Comparison of ENCODE assay signal across 10 cellular contexts in the genomic region with DNA sequence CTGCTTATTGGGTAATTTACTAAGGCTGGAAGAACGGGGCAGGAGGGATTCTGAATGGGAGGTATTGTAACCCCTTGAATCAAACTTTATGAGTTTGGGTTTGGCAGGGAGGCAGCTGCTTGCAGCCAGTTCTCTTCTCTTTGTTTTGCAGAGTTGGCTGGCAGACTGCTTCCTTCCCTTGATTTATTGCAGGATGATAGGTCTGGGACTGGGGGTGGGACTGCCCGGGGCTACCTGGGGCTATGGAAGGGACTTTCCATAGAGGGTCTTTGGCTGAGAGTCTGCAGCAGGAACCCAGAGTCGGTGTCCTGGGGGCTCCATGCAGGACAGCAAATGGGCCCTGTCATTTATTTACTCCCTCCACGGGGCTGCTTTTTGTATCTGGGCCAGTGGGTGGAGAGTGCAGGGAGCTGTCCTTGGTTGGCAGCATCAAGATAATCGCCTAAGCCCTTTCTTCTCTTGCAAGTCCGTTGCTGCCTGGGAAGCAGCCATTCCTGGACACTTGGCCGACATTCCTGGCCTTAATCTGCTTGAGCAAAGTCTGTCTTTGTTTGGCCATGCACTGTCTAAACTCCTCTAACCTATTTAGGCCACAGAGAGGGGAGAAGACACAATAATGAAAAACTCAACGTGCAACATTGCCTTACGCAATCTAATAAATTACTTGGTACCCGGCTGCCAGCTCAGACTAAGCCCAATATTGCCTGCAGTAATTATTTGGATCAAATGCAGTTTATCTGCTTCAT.
DNase-seq lines count a peak whose midpoint lies in the region; ATAC-seq, FAIRE-seq and TF ChIP-seq lines count a peak whose summit lies in the region.
"Had no signal": no experiment of that assay in that cellular context is flagged by ENCODE, and none has a peak within 500 bp of the region (broad histone marks: within the 10 kb centered on the region; RNA-seq: fewer than 3 reads in every experiment).

No MANE protein-coding gene starts in this region.

- H3K4me1 ChIP-seq in astrocyte (ENCODE audit: insufficient read depth, low read length) = peaks cover 14% of the 10 kb centered on the region

- H3K27me3 ChIP-seq in AG04450 (ENCODE audit: control insufficient read depth, insufficient read depth, low read length) = peaks cover 4% of the 10 kb centered on the region
- H3K27me3 ChIP-seq in astrocyte (ENCODE audit: insufficient read depth, low read length) = no peaks in the 10 kb centered on the region

- POLR2A ChIA-PET in AG04450 (lab: Yijun Ruan, JAX) = no interaction called here
- POLR2A ChIA-PET in T-cell (lab: Charles Lee) = no interaction called here

- H3K9me3 ChIP-seq in AG04450 (ENCODE audit: control insufficient read depth, insufficient read depth, low read length) (no peaks in the 10 kb centered on the region), astrocyte (ENCODE audit: insufficient read depth, low read depth, low read length) (no peaks in the 10 kb centered on the region)
- H3K9me3 ChIP-seq: suprapubic skin had no signal

- ATAC-seq in T-cell (replicated peaks in 1 of 4) (no peak), HG02870 (IDR thresholded peaks at IDR 0.05; ENCODE audit: unreplicated experiment) (no peak)
- ATAC-seq: CD8-positive, alpha-beta T cell had no signal

- DNase-seq in AG04450 (ENCODE audit: low read depth, low spot score) (peak; percentile 6), M059J (ENCODE audit: low read depth) (peak; percentile 78), astrocyte (ENCODE audit: low read depth) (peak; percentile 60), iPS-NIHi11 (ENCODE audit: low spot score) (peak; percentile 80), T-cell (no peak), DMS53 (lab: John Stamatoyannopoulos, UW) (no peak), 8988T (no peak)
- DNase-seq: CD8-positive, alpha-beta T cell had no signal

- no peaks in the 10 kb centered on the region for H3K79me2 ChIP-seq in astrocyte (ENCODE audit: insufficient read depth, low read length)

- H3K4me3 ChIP-seq in AG04450 (ENCODE audit: low read depth, low read length) = no peak overlapping the region
- no peak overlapping the region for H3K4me3 ChIP-seq in astrocyte (ENCODE audit: insufficient read depth, low read depth, low read length)
- H3K4me3 ChIP-seq: suprapubic skin had no signal

- FAIRE-seq in astrocyte (lab: Jason Lieb, UNC) = no peak

- no peak overlapping the region for H3K4me3 Mint-ChIP-seq in astrocyte (ENCODE audit: unreplicated experiment)
- H3K4me3 Mint-ChIP-seq in T-cell = no peak overlapping the region
- H3K4me3 Mint-ChIP-seq: CD8-positive, alpha-beta T cell had no signal

- H2AFZ ChIP-seq in astrocyte (ENCODE audit: low read depth, low read length) = no peak overlapping the region

- H3K27ac Mint-ChIP-seq in astrocyte (ENCODE audit: unreplicated experiment) (no peak overlapping the region), T-cell (no peak overlapping the region)
- H3K27ac Mint-ChIP-seq: CD8-positive, alpha-beta T cell had no signal

- H3K36me3 Mint-ChIP-seq in astrocyte (ENCODE audit: low read depth, unreplicated experiment) (no peaks in the 10 kb centered on the region), T-cell (no peaks in the 10 kb centered on the region)
- H3K36me3 Mint-ChIP-seq: CD8-positive, alpha-beta T cell had no signal

- H4K20me1 ChIP-seq in astrocyte (ENCODE audit: insufficient read depth, low read length) = no peaks in the 10 kb centered on the region

- no peaks in the 10 kb centered on the region for H3K36me3 ChIP-seq in astrocyte (ENCODE audit: insufficient read depth, low read length)
- H3K36me3 ChIP-seq: suprapubic skin had no signal

- H3K4me1 Mint-ChIP-seq in astrocyte (ENCODE audit: low read depth, unreplicated experiment) = peaks cover 12% of the 10 kb centered on the region
- H3K4me1 Mint-ChIP-seq in T-cell = no peaks in the 10 kb centered on the region

- H3K27ac ChIP-seq in AG04450 (ENCODE audit: low read depth, low read length) (no peak overlapping the region), astrocyte (ENCODE audit: low read depth, low read length) (no peak overlapping the region)

- H3K27me3 Mint-ChIP-seq in astrocyte (ENCODE audit: low read depth, unreplicated experiment) = peaks cover 34% of the 10 kb centered on the region
- H3K27me3 Mint-ChIP-seq in T-cell = peaks cover 16 to 19% of the 10 kb centered on the region in 2 donors

- CTCF ChIA-PET in AG04450 (lab: Charles Lee) = interaction anchor here (2.1 kb wide), 1 partner anchor 64 kb away, joined by 5 read pairs; no protein-coding TSS in a partner anchor
- CTCF ChIA-PET in T-cell (lab: Charles Lee) = no interaction called here

- H3K9me3 Mint-ChIP-seq in astrocyte (ENCODE audit: unreplicated experiment) (no peaks in the 10 kb centered on the region), T-cell (no peaks in the 10 kb centered on the region)
- H3K9me3 Mint-ChIP-seq: CD8-positive, alpha-beta T cell had no signal

- H3K4me2 ChIP-seq in astrocyte (ENCODE audit: low read length) = no peak overlapping the region

- TF ChIP-seq CTCF in AG04450 (IDR thresholded peaks at IDR 0.05; ENCODE audit: low read depth, low read length) = no peak
- TF ChIP-seq CTCF in astrocyte (IDR thresholded peaks at IDR 0.05; ENCODE audit: insufficient read depth, low read depth, low read length) = no peak

- H3K9ac ChIP-seq in astrocyte (ENCODE audit: low read length) = no peak overlapping the region

Comparison
In these comparisons a context has a peak if more than half of its experiments do, and no peak if none do; other contexts are left out.
1. DNase-seq: peak in AG04450 (single experiment), M059J (single experiment), astrocyte (single experiment) and iPS-NIHi11 (single experiment); none in T-cell (0 of 34), DMS53 (single experiment) and 8988T (single experiment).